In the genomic region with DNA sequence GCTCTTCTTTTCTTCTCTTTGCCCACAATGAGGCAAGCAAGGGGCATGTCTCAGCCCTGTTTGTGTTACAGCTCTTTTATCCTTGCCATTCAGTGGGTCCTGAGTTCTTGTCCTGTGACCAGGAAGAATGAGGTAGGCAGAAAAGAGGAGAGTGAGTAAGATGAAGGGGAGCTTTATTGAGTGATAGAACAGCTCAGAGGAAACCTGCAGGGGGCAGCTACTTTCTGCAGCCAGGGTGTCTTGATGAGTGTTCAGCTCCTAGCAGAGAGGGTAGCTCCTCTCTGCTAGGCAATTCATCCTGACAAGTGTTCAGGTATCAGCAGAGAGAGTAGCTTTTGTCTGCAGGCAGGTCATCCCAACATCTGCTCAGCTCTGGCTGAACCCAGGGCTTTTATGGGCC, we compare ENCODE assay signal across 1 cellular context.
TF ChIP-seq lines count a peak whose summit lies in the region.

No MANE protein-coding gene starts in this region.

TF ChIP-seq in HepG2, 621 proteins besides CTCF, POLR2A, EP300 and RAD21:
- no peak for TF ChIP-seq TP53 (CRISPR knock-in tag; conservative IDR thresholded peaks at IDR 0.05)
- TF ChIP-seq FOXK2 (IDR thresholded peaks at IDR 0.05) = no peak
- no peak for TF ChIP-seq NAIF1 (CRISPR knock-in tag; IDR thresholded peaks at IDR 0.05; ENCODE audit: borderline replicate concordance)
- no peak for TF ChIP-seq CAMTA2 (CRISPR knock-in tag; IDR thresholded peaks at IDR 0.05; ENCODE audit: borderline replicate concordance)
- no peak for TF ChIP-seq KLF6 (CRISPR knock-in tag; IDR thresholded peaks at IDR 0.05)
- TF ChIP-seq ZNF282 (IDR thresholded peaks at IDR 0.05; ENCODE audit: partially characterized antibody) = no peak
- TF ChIP-seq GPBP1L1 (CRISPR knock-in tag; IDR thresholded peaks at IDR 0.05) = no peak
- no peak for TF ChIP-seq DNMT3B (CRISPR knock-in tag; conservative IDR thresholded peaks at IDR 0.05)
- no peak for TF ChIP-seq ZNF616 (CRISPR knock-in tag; IDR thresholded peaks at IDR 0.05; ENCODE audit: low read depth)
- no peak for TF ChIP-seq ZNF326 (CRISPR knock-in tag; IDR thresholded peaks at IDR 0.05; ENCODE audit: borderline replicate concordance)
- TF ChIP-seq HIVEP1 (CRISPR knock-in tag; IDR thresholded peaks at IDR 0.05) = no peak
- TF ChIP-seq DNMT1 (CRISPR knock-in tag; IDR thresholded peaks at IDR 0.05) = no peak
- TF ChIP-seq PRPF4 (IDR thresholded peaks at IDR 0.05; ENCODE audit: low read depth, low read length, poor library complexity, severe bottlenecking) = no peak
- no peak for TF ChIP-seq IRX3 (CRISPR knock-in tag; IDR thresholded peaks at IDR 0.05; ENCODE audit: borderline replicate concordance, low read depth)
- no peak for TF ChIP-seq SRF (IDR thresholded peaks at IDR 0.05; ENCODE audit: low read depth, low read length)
- no peak for TF ChIP-seq AHDC1 (CRISPR knock-in tag; IDR thresholded peaks at IDR 0.05; ENCODE audit: borderline replicate concordance)
- no peak for TF ChIP-seq PHF21A (CRISPR knock-in tag; IDR thresholded peaks at IDR 0.05)
